Comparison of ENCODE assay signal across 20 cellular contexts in genomic region chr2:12951657-12951973, GRCh38.
"Had no signal": no experiment of that assay in that cellular context is flagged by ENCODE, and none has a peak within 500 bp of the region (broad histone marks: within the 10 kb centered on the region; RNA-seq: fewer than 3 reads in every experiment).

No MANE protein-coding gene starts in this region.

- H3K4me3 Mint-ChIP-seq: activated CD4-positive, alpha-beta memory T cell treated with anti-CD3 and anti-CD28 coated beads for 36 hours; activated CD8-positive, alpha-beta memory T cell treated with anti-CD3 and anti-CD28 coated beads, Interleukin-2, amount 10 ng/mL, durations not matched to agents 7 days and 5 days; activated naive CD4-positive, alpha-beta T cell treated with anti-CD3 and anti-CD28 coated beads for 36 hours; activated naive CD8-positive, alpha-beta T cell treated with anti-CD3 and anti-CD28 coated beads, Interleukin-2, amount 50 U/mL, for 24 hours; naive B cell; T-helper 17 cell had no signal

- ATAC-seq: activated CD8-positive, alpha-beta memory T cell treated with anti-CD3 and anti-CD28 coated beads, Interleukin-2, amount 10 ng/mL, durations not matched to agents 7 days and 5 days; activated naive CD8-positive, alpha-beta T cell treated with anti-CD3 and anti-CD28 coated beads, Interleukin-2, amount 50 U/mL, for 24 hours; right cardiac atrium; T-helper 17 cell had no signal

- H3K27me3 ChIP-seq: colonic mucosa, testis had no signal

- H3K27ac ChIP-seq: colonic mucosa, esophagus squamous epithelium, prostate gland, stomach, testis, WERI-Rb-1 had no signal

- H3K9me3 ChIP-seq: colonic mucosa, esophagus squamous epithelium, prostate gland, stomach, testis had no signal

- DNase-seq: activated CD4-positive, alpha-beta memory T cell treated with anti-CD3 and anti-CD28 coated beads for 36 hours; activated CD8-positive, alpha-beta memory T cell treated with anti-CD3 and anti-CD28 coated beads, Interleukin-2, amount 10 ng/mL, durations not matched to agents 7 days and 5 days; activated naive CD4-positive, alpha-beta T cell treated with anti-CD3 and anti-CD28 coated beads for 36 hours; activated naive CD8-positive, alpha-beta T cell treated with anti-CD3 and anti-CD28 coated beads, Interleukin-2, amount 50 U/mL, for 24 hours; activated T-cell treated with anti-CD3 and anti-CD28 coated beads, Interleukin-2, amount 50 U/mL, for 1 hour; caudate nucleus; colonic mucosa; effector CD4-positive, alpha-beta T cell; esophagus squamous epithelium; glutamatergic neuron; kidney glomerular epithelial cell; naive B cell; occipital lobe; right cardiac atrium; stomach; T-helper 17 cell; testis; WERI-Rb-1 had no signal

- H3K36me3 Mint-ChIP-seq: activated CD4-positive, alpha-beta memory T cell treated with anti-CD3 and anti-CD28 coated beads for 36 hours; activated CD8-positive, alpha-beta memory T cell treated with anti-CD3 and anti-CD28 coated beads, Interleukin-2, amount 10 ng/mL, durations not matched to agents 7 days and 5 days; naive B cell had no signal

- H3K27ac Mint-ChIP-seq: activated CD4-positive, alpha-beta memory T cell treated with anti-CD3 and anti-CD28 coated beads for 36 hours; activated CD8-positive, alpha-beta memory T cell treated with anti-CD3 and anti-CD28 coated beads, Interleukin-2, amount 10 ng/mL, durations not matched to agents 7 days and 5 days; activated naive CD4-positive, alpha-beta T cell treated with anti-CD3 and anti-CD28 coated beads for 36 hours; activated naive CD8-positive, alpha-beta T cell treated with anti-CD3 and anti-CD28 coated beads, Interleukin-2, amount 50 U/mL, for 24 hours; activated T-helper 2 cell treated with anti-CD3 and anti-CD28 coated beads, Interferon-gamma antibody, Interleukin-2, Interleukin-4, amounts not matched to agents 10 μg/mL and 5 μg/mL and 100 μg/mL, durations not matched to agents 14 hours and 24 hours and 36 hours; naive B cell; T-helper 17 cell had no signal

- H3K4me1 ChIP-seq: colonic mucosa, esophagus squamous epithelium, prostate gland, stomach, testis had no signal

- H3K4me3 ChIP-seq: colonic mucosa, esophagus squamous epithelium, prostate gland, stomach, testis had no signal

- H3K27me3 Mint-ChIP-seq: T-helper 17 cell had no signal

- H3K36me3 ChIP-seq: colonic mucosa, esophagus squamous epithelium, prostate gland, stomach, WERI-Rb-1 had no signal

- H3K9me3 Mint-ChIP-seq: activated CD4-positive, alpha-beta memory T cell treated with anti-CD3 and anti-CD28 coated beads for 36 hours; activated naive CD4-positive, alpha-beta T cell treated with anti-CD3 and anti-CD28 coated beads for 36 hours; activated naive CD8-positive, alpha-beta T cell treated with anti-CD3 and anti-CD28 coated beads, Interleukin-2, amount 50 U/mL, for 24 hours; activated T-helper 2 cell treated with anti-CD3 and anti-CD28 coated beads, Interferon-gamma antibody, Interleukin-2, Interleukin-4, amounts not matched to agents 10 μg/mL and 5 μg/mL and 100 μg/mL, durations not matched to agents 14 hours and 24 hours and 36 hours had no signal
